11 cellular contexts compared by ENCODE assay signal in the genomic region with DNA sequence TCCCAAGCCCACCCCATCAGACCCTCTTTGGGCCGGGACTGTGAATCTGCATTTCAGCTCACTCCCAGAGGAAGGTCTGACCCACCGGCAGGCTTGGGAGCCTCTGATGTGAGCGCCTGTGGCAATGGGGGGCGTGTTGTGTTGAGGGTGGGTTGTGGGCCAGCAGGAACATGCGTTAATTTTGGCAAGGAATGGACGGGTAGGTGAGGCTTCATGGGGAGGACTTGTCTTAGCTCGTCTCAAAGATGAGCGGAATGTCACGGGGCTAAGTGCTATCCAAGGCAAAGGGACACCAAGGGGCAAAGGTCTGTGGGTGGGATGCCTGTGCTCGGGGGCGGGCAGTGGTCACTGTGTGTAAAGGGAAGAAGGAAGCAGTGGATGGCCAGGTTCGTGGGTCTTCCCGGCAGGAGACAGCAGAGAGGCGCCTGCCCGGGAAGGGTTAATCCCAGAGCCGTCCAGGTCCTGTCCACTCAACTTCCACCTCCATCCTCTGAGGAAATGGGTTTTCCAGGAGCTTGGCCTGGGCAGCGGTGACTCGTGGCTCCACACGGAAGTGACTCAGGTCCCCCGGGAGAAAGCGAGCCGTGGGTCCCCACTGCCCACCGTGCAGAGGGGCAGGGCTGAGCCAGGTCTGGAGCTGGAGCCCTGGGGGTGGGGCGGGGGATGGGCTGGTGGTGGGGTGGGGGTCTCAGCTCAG. TPM values are rescaled to one million over a fixed set of nuclear protein-coding genes. Genes with fewer than 3 reads are reported as not detected.
A peak's percentile ranks its signal among the peaks of the same experiment; 100 is the strongest.
DNase-seq lines count a peak whose midpoint lies in the region; ATAC-seq and TF ChIP-seq lines count a peak whose summit lies in the region.
"Had no signal": no experiment of that assay in that cellular context is flagged by ENCODE, and none has a peak within 500 bp of the region (broad histone marks: within the 10 kb centered on the region; RNA-seq: fewer than 3 reads in every experiment).

No MANE protein-coding gene starts in this region.

- H3K4me1 ChIP-seq in PC-3 (ENCODE audit: insufficient read depth, low read length) (peaks cover 58% of the 10 kb centered on the region), fibroblast of lung (ENCODE audit: control insufficient read depth, extremely low read depth, insufficient read depth, low read length) (peaks cover 8% of the 10 kb centered on the region), neuronal stem cell (ENCODE audit: control insufficient read depth in 2 of 2, insufficient read depth in 1 of 2, low read depth in 1 of 2, low read length in 2 of 2) (peaks cover 4 to 21% of the 10 kb centered on the region in 2 donors)

- H4K91ac ChIP-seq in neuronal stem cell (ENCODE audit: low read depth, low read length, poor library complexity), result no peak overlapping the region

- peak overlapping the region; percentile 56 for H3K27ac ChIP-seq in PC-3 (ENCODE audit: low read length)
- no peak overlapping the region for H3K27ac ChIP-seq in fibroblast of lung (ENCODE audit: insufficient read depth, low read length)
- H3K27ac ChIP-seq in neuronal stem cell (replicated peaks; ENCODE audit: low read length), result no peak overlapping the region
- H3K27ac ChIP-seq: neutrophil had no signal

- no peak overlapping the region for H3K23ac ChIP-seq in neuronal stem cell (ENCODE audit: low read depth, low read length, poor library complexity)

- H2BK5ac ChIP-seq in neuronal stem cell (ENCODE audit: low read length), result no peak overlapping the region

- BruUV-seq in PC-3 (replicated peaks; lab: Mats Ljungman, UMichigan), result no TSS peak

- no peaks in the 10 kb centered on the region for H3K27me3 ChIP-seq in PC-3 (ENCODE audit: low read length)
- H3K27me3 ChIP-seq in fibroblast of lung (ENCODE audit: control insufficient read depth, insufficient read depth, low read length), result no peaks in the 10 kb centered on the region
- peaks cover 0 to 5% (median 0%) of the 10 kb centered on the region in 3 experiments for H3K27me3 ChIP-seq in neuronal stem cell (ENCODE audit: control insufficient read depth in 3 of 3, insufficient read depth in 3 of 3, low read depth in 1 of 3, low read length in 3 of 3)

- POLR2A ChIA-PET in PC-3 (lab: Charles Lee; ENCODE audit: unreplicated experiment), result no interaction called here

- H3K79me2 ChIP-seq in PC-3 (ENCODE audit: low read length) (no peaks in the 10 kb centered on the region; the same call in 1 of the 2 replicates), fibroblast of lung (ENCODE audit: control insufficient read depth, insufficient read depth, low read length) (no peaks in the 10 kb centered on the region)

- H3K79me1 ChIP-seq in neuronal stem cell (ENCODE audit: low read depth, low read length), result peaks cover 13% of the 10 kb centered on the region

- H3K9ac ChIP-seq in PC-3 (ENCODE audit: low read length) (peak overlapping the region; percentile 17; the same call in 1 of the 2 replicates), fibroblast of lung (ENCODE audit: insufficient read depth, low read length) (no peak overlapping the region), neuronal stem cell (ENCODE audit: low read depth, low read length, poor library complexity) (peak overlapping the region; percentile 61)

- H3K36me3 ChIP-seq in PC-3 (ENCODE audit: low read depth, low read length) (peaks cover 20% of the 10 kb centered on the region), fibroblast of lung (ENCODE audit: control insufficient read depth, insufficient read depth, low read length) (no peaks in the 10 kb centered on the region), neuronal stem cell (replicated peaks in 1 of 2; ENCODE audit: control insufficient read depth in 2 of 2, insufficient read depth in 2 of 2, low read length in 2 of 2) (peaks cover 13 to 18% of the 10 kb centered on the region in 2 donors)
- H3K36me3 ChIP-seq: neutrophil had no signal

- CTCF ChIA-PET in PC-3 (lab: Charles Lee), result interaction anchor here (0.6 to 1.3 kb wide), 3 partner anchors 17 to 218 kb away, joined by 3 read pairs; partner anchors contain the start of gene ADGRG1

- no CpG with 5 or more reads among the region's 24 CpGs for WGBS in neuronal stem cell (ENCODE audit: extremely low coverage in 2 of 2, insufficient read length in 2 of 2, insufficient replicate concordance in 1 of 2), 2 donors

- H3K4me2 ChIP-seq in PC-3 (ENCODE audit: low read length) (peak overlapping the region; percentile 37), fibroblast of lung (ENCODE audit: extremely low read depth, insufficient read depth, low read length) (no peak overlapping the region), neuronal stem cell (ENCODE audit: insufficient read depth, low read length, poor library complexity, severe bottlenecking) (no peak overlapping the region)

- H3K18ac ChIP-seq in neuronal stem cell (ENCODE audit: low read length), result peak overlapping the region; percentile 21

- H2AK5ac ChIP-seq in neuronal stem cell (ENCODE audit: low read depth, low read length), result peak overlapping the region; percentile 37

- no peak overlapping the region for H2AFZ ChIP-seq in PC-3 (ENCODE audit: low read length)
- no peak overlapping the region for H2AFZ ChIP-seq in fibroblast of lung (ENCODE audit: low read length)
- no peak overlapping the region for H2AFZ ChIP-seq in neuronal stem cell (ENCODE audit: low read length)

- no peaks in the 10 kb centered on the region for H3F3A ChIP-seq in PC-3 (ENCODE audit: low read length, unreplicated experiment)

- H3K9me3 ChIP-seq in PC-3 (ENCODE audit: low read length) (no peaks in the 10 kb centered on the region), fibroblast of lung (ENCODE audit: control insufficient read depth, insufficient read depth, low read depth, low read length) (no peaks in the 10 kb centered on the region), neuronal stem cell (replicated peaks in 1 of 2; ENCODE audit: control insufficient read depth in 2 of 2, insufficient read depth in 1 of 2, low read depth in 1 of 2, low read length in 2 of 2) (peaks cover 0 to 8% of the 10 kb centered on the region in 2 donors)
- H3K9me3 ChIP-seq: neutrophil had no signal

- intact Hi-C loops in PC-3 (cut with micrococcal nuclease), result loop anchor here (1.0 to 10.0 kb wide), 2 partner anchors 23 to 359 kb away; partner anchors contain the start of genes USB1 and ZNF319

- ATAC-seq in PC-3, result peak; percentile 63
- ATAC-seq in HG02588 (IDR thresholded peaks at IDR 0.05; ENCODE audit: unreplicated experiment), result no peak

- H2BK120ac ChIP-seq in neuronal stem cell (ENCODE audit: low read depth, low read length), result no peak overlapping the region

- H4K20me1 ChIP-seq in PC-3 (ENCODE audit: low read length) (no peaks in the 10 kb centered on the region), fibroblast of lung (ENCODE audit: control insufficient read depth, extremely low read depth, insufficient read depth, low read length) (no peaks in the 10 kb centered on the region)

- H2BK12ac ChIP-seq in neuronal stem cell (ENCODE audit: low read length), result no peak overlapping the region

- peak; percentile 71 for DNase-seq in AG20443 (ENCODE audit: low spot score)
- DNase-seq in PC-3, result peak; percentile 62
- peak; percentile 26 to 48 for DNase-seq in fibroblast of lung (ENCODE audit: low read depth in 2 of 2)
- no peak for DNase-seq in neuronal stem cell (ENCODE audit: low spot score)
- no peak for DNase-seq in NCI-H2196 treated with DMSO at 0.1 percent for 48 hours (lab: John Stamatoyannopoulos, UW; ENCODE audit: unreplicated experiment)
- no peak for DNase-seq in T-helper 9 cell
- DNase-seq in activated CD4-positive, alpha-beta T cell treated with anti-CD3 and anti-CD28 coated beads for 48 hours, result no peak
- DNase-seq: activated naive CD4-positive, alpha-beta T cell treated with Interleukin-2 at 50 U/mL for 16 hours had no signal

- no peaks in the 10 kb centered on the region for H3K9me2 ChIP-seq in PC-3 (replicated peaks; ENCODE audit: low read length)

- peak overlapping the region; percentile 14 for H3K14ac ChIP-seq in neuronal stem cell (ENCODE audit: low read length)

- no peak overlapping the region for H4K8ac ChIP-seq in neuronal stem cell (ENCODE audit: low read depth, low read length)

- TF ChIP-seq CTCF in PC-3 (conservative IDR thresholded peaks at IDR 0.05; ENCODE audit: low read depth, low read length) (no peak), fibroblast of lung (conservative IDR thresholded peaks at IDR 0.05 in 1 of 2, IDR thresholded peaks at IDR 0.05 in 1 of 2; ENCODE audit: low read depth in 1 of 2, low read length in 2 of 2) (no peak)

- peak overlapping the region; percentile 78 for H3K4ac ChIP-seq in neuronal stem cell (ENCODE audit: low read length)

- H3K4me3 ChIP-seq in PC-3 (ENCODE audit: low read length) (no peak overlapping the region), fibroblast of lung (replicated peaks in 1 of 4; ENCODE audit: control extremely low read depth in 1 of 4, insufficient read depth in 1 of 4, low read depth in 3 of 4, low read length in 4 of 4) (no peak overlapping the region), neuronal stem cell (ENCODE audit: low read length in 2 of 2) (no peak overlapping the region)

- H2BK15ac ChIP-seq in neuronal stem cell (ENCODE audit: low read length), result peak overlapping the region; percentile 9

RNA-seq across cellular contexts. Expression of gene ADGRG1, which starts 17.4 kb away (rescaled TPM):
- 33.7 and 41.5 TPM in 2 replicates for total RNA-seq in PC-3 (2014; rRNA removed)
- total RNA-seq in fibroblast of lung, result 0.51 and 1.8 TPM in 2 replicates
- 1.6 and 7.2 TPM in 2 replicates for polyA plus RNA-seq in fibroblast of lung
- polyA plus RNA-seq in fibroblast of lung (2012), result 4.4 and 12.2 TPM in 2 replicates
- 10.7 and 27.9 TPM in 2 replicates for polyA minus RNA-seq in fibroblast of lung (ENCODE audit: low replicate concordance)
- 127 TPM for polyA plus RNA-seq in neuronal stem cell (2013, experiment 1 of 2)
- polyA plus RNA-seq in neuronal stem cell (2013, experiment 2 of 2), result 124 TPM

RNA-seq across cellular contexts. Expression of gene ADGRG3, which starts 22.3 kb away (rescaled TPM):
- total RNA-seq in PC-3 (2014; rRNA removed) (not detected in 2 replicates), fibroblast of lung (not detected in 2 replicates)
- polyA plus RNA-seq in fibroblast of lung, result not detected in 2 replicates
- not detected in 2 replicates for polyA plus RNA-seq in fibroblast of lung (2012)
- polyA minus RNA-seq in fibroblast of lung (ENCODE audit: low replicate concordance), result not detected in 2 replicates
- polyA plus RNA-seq in neuronal stem cell (2013, experiment 1 of 2), result 0.25 TPM
- polyA plus RNA-seq in neuronal stem cell (2013, experiment 2 of 2), result 0.33 TPM
- total RNA-seq: HT-29 had no signal

RNA-seq across cellular contexts. Expression of gene DRC7, which starts 48.8 kb away (rescaled TPM):
- total RNA-seq in PC-3 (2014; rRNA removed) (not detected in 2 replicates), fibroblast of lung (under 0.01 TPM in 1 of 2 replicates, not detected in the other)
- not detected in 2 replicates for polyA plus RNA-seq in fibroblast of lung
- polyA plus RNA-seq in fibroblast of lung (2012), result not detected in 2 replicates
- not detected in 2 replicates for polyA minus RNA-seq in fibroblast of lung (ENCODE audit: low replicate concordance)
- polyA plus RNA-seq in neuronal stem cell (2013, experiment 1 of 2), result 0.28 TPM
- polyA plus RNA-seq in neuronal stem cell (2013, experiment 2 of 2), result 0.21 TPM
- total RNA-seq: HT-29 had no signal

Comparison
In these comparisons a context has a peak if more than half of its experiments do, and no peak if none do; other contexts are left out.
1. DNase-seq: peak in AG20443 (single experiment), PC-3 (single experiment) and fibroblast of lung (2 of 2); none in neuronal stem cell (single experiment), NCI-H2196 treated with DMSO at 0.1 percent for 48 hours (single experiment), T-helper 9 cell (single experiment) and activated CD4-positive, alpha-beta T cell treated with anti-CD3 and anti-CD28 coated beads for 48 hours (single experiment).
2. RNA of gene ADGRG1, which starts 17.4 kb away (total RNA-seq): 33.7 to 41.5 TPM in PC-3; 0.51 to 1.8 TPM in fibroblast of lung; every median in the first group is over 10 times any median in the second.